18 cellular contexts compared by ENCODE assay signal in genomic region chr17:3929764-3930163, GRCh38. TPM values are rescaled to one million over a fixed set of nuclear protein-coding genes. Genes with fewer than 3 reads are reported as not detected.
DNase-seq lines count a peak whose midpoint lies in the region; ATAC-seq and TF ChIP-seq lines count a peak whose summit lies in the region.
"Had no signal": no experiment of that assay in that cellular context is flagged by ENCODE, and none has a peak within 500 bp of the region (broad histone marks: within the 10 kb centered on the region; RNA-seq: fewer than 3 reads in every experiment).

No MANE protein-coding gene starts in this region.

- H3K27me3 Mint-ChIP-seq in CD14-positive monocyte (ENCODE audit: low read depth in 3 of 3) = peaks cover 0 to 3% (median 0%) of the 10 kb centered on the region in 3 donors
- no peaks in the 10 kb centered on the region for H3K27me3 Mint-ChIP-seq in naive thymus-derived CD8-positive, alpha-beta T cell
- no peaks in the 10 kb centered on the region for H3K27me3 Mint-ChIP-seq in stimulated activated naive B cell treated with anti-CD40 and anti-IgM and Interleukin-4, amounts not matched to agents 10 μg/mL and 1 μg/mL and 100 μg/mL, for 72 hours

- H3K4me1 ChIP-seq in HEK293 (ENCODE audit: control insufficient read depth, insufficient read depth, low read length) = no peaks in the 10 kb centered on the region
- H3K4me1 ChIP-seq: A549 had no signal

- H3K4me1 Mint-ChIP-seq in CD14-positive monocyte = no peaks in the 10 kb centered on the region
- peaks cover 0 to 5% (median 1%) of the 10 kb centered on the region in 4 donors for H3K4me1 Mint-ChIP-seq in naive thymus-derived CD8-positive, alpha-beta T cell
- H3K4me1 Mint-ChIP-seq in stimulated activated naive B cell treated with anti-CD40 and anti-IgM and Interleukin-4, amounts not matched to agents 10 μg/mL and 1 μg/mL and 100 μg/mL, for 72 hours = peaks cover 1 to 8% of the 10 kb centered on the region in 2 donors

- H3K27ac ChIP-seq in HEK293 (ENCODE audit: extremely low read depth, low read depth, low read length) = no peak overlapping the region
- H3K27ac ChIP-seq: A549 had no signal

- H3K36me3 ChIP-seq in HEK293 (ENCODE audit: control insufficient read depth in 2 of 2, insufficient read depth in 1 of 2, low read length in 2 of 2) = no peaks in the 10 kb centered on the region

- H3K36me3 Mint-ChIP-seq in CD14-positive monocyte = peaks cover 48 to 89% of the 10 kb centered on the region in 2 donors
- peaks cover 0 to 75% (median 2%) of the 10 kb centered on the region in 3 donors for H3K36me3 Mint-ChIP-seq in naive thymus-derived CD8-positive, alpha-beta T cell
- H3K36me3 Mint-ChIP-seq in stimulated activated naive B cell treated with anti-CD40 and anti-IgM and Interleukin-4, amounts not matched to agents 10 μg/mL and 1 μg/mL and 100 μg/mL, for 72 hours = peaks cover 33 to 44% of the 10 kb centered on the region in 2 donors

- no peak overlapping the region for H3K4me3 Mint-ChIP-seq in CD14-positive monocyte
- H3K4me3 Mint-ChIP-seq in naive thymus-derived CD8-positive, alpha-beta T cell = no peak overlapping the region
- H3K4me3 Mint-ChIP-seq in stimulated activated naive B cell treated with anti-CD40 and anti-IgM and Interleukin-4, amounts not matched to agents 10 μg/mL and 1 μg/mL and 100 μg/mL, for 72 hours = no peak overlapping the region
- H3K4me3 Mint-ChIP-seq: CD8-positive, alpha-beta T cell had no signal

- TF ChIP-seq CTCF in CD14-positive monocyte (IDR thresholded peaks at IDR 0.05) (no peak), HEK293 (tag by site-specific recombination; IDR thresholded peaks at IDR 0.05) (no peak)

- no peak for ATAC-seq in naive thymus-derived CD8-positive, alpha-beta T cell
- no peak for ATAC-seq in stimulated activated naive B cell treated with anti-CD40 and anti-IgM and Interleukin-4, amounts not matched to agents 10 μg/mL and 1 μg/mL and 100 μg/mL, for 72 hours (replicated peaks)
- ATAC-seq in GM19351 (IDR thresholded peaks at IDR 0.05; ENCODE audit: unreplicated experiment) = no peak
- ATAC-seq: CD8-positive, alpha-beta T cell; HCT116 had no signal

- intact Hi-C loops in CD14-positive monocyte (cut with micrococcal nuclease) = loop anchor here in 1 of 2 donors (5.0 kb wide), 1 partner anchor 83 kb away; no protein-coding TSS in a partner anchor

- H3K9me3 Mint-ChIP-seq in CD14-positive monocyte = peaks cover 0 to 3% (median 0%) of the 10 kb centered on the region in 7 donors
- H3K9me3 Mint-ChIP-seq in naive thymus-derived CD8-positive, alpha-beta T cell = no peaks in the 10 kb centered on the region
- no peaks in the 10 kb centered on the region for H3K9me3 Mint-ChIP-seq in stimulated activated naive B cell treated with anti-CD40 and anti-IgM and Interleukin-4, amounts not matched to agents 10 μg/mL and 1 μg/mL and 100 μg/mL, for 72 hours
- H3K9me3 Mint-ChIP-seq: CD8-positive, alpha-beta T cell had no signal

- CTCF ChIA-PET in HEK293 (lab: Yijun Ruan, JAX) = no interaction called here

- no peak overlapping the region for H3K4me3 ChIP-seq in HEK293 (ENCODE audit: low read depth, low read length)
- H3K4me3 ChIP-seq: A549; BLaER1 treated with 17β-estradiol and CSF1 and Interleukin-3, amounts not matched to agents 10 nM and 100 nM had no signal

- no peaks in the 10 kb centered on the region for H3K9me3 ChIP-seq in HEK293 (ENCODE audit: control insufficient read depth, insufficient read depth, low read depth, low read length)
- H3K9me3 ChIP-seq: A549; BLaER1 treated with 17β-estradiol and CSF1 and Interleukin-3, amounts not matched to agents 10 nM and 100 nM had no signal

- peak overlapping the region in 4 of 7 donors; percentile 10 to 64 (median 54) for H3K27ac Mint-ChIP-seq in CD14-positive monocyte
- peak overlapping the region in 6 of 10 donors; percentile 17 to 67 (median 38) for H3K27ac Mint-ChIP-seq in naive thymus-derived CD8-positive, alpha-beta T cell
- H3K27ac Mint-ChIP-seq in stimulated activated naive B cell treated with anti-CD40 and anti-IgM and Interleukin-4, amounts not matched to agents 10 μg/mL and 1 μg/mL and 100 μg/mL, for 72 hours = peak overlapping the region; percentile 67
- H3K27ac Mint-ChIP-seq: CD8-positive, alpha-beta T cell had no signal

- POLR2A ChIA-PET in HEK293 (lab: Yijun Ruan, JAX) = no interaction called here
- POLR2A ChIA-PET in naive thymus-derived CD8-positive, alpha-beta T cell (lab: Charles Lee) = no interaction called here

- DNase-seq in CD14-positive monocyte (ENCODE audit: low spot score) (no peak), HCEC 1CT (no peak), mesenteric fat pad (ENCODE audit: low spot score) (no peak)
- no peak for DNase-seq in naive thymus-derived CD8-positive, alpha-beta T cell
- DNase-seq in stimulated activated naive B cell treated with anti-CD40 and anti-IgM and Interleukin-4, amounts not matched to agents 10 μg/mL and 1 μg/mL and 100 μg/mL, for 72 hours = no peak
- DNase-seq: CD8-positive, alpha-beta T cell; COR-L47; DMS153; DMS79 treated with DMSO at 0.1 percent for 48 hours; EL; IMR-90; KG1 had no signal

TF ChIP-seq in HEK293, 187 proteins besides CTCF, POLR2A, EP300 and RAD21:
- peak; percentile 94 for TF ChIP-seq BCL11B (tag by site-specific recombination; IDR thresholded peaks at IDR 0.05; ENCODE audit: low read depth)
- no peak for TF ChIP-seq ZFHX2 (tag by site-specific recombination; conservative IDR thresholded peaks at IDR 0.05)
- TF ChIP-seq BCL11A (tag by site-specific recombination; IDR thresholded peaks at IDR 0.05; ENCODE audit: low read depth) = peak; percentile 84; the same call in 1 of the 2 replicates
- peak; percentile 84 for TF ChIP-seq ZBTB10 (tag by site-specific recombination; IDR thresholded peaks at IDR 0.05)

RNA-seq across cellular contexts. Expression of gene P2RX1, which starts 13.5 kb away (rescaled TPM):
- polyA plus RNA-seq in CD14-positive monocyte = 10 to 100 TPM; 22.9 to 33.8 TPM
- 1 to 10 TPM; 1.1 to 1.6 TPM for total RNA-seq in naive thymus-derived CD8-positive, alpha-beta T cell
- polyA plus RNA-seq in naive thymus-derived CD8-positive, alpha-beta T cell = not detected
- total RNA-seq in mesenteric fat pad = 2.3 TPM
- total RNA-seq: H4, IMR-90 had no signal
- polyA plus RNA-seq: IMR-90 had no signal

RNA-seq across cellular contexts. Expression of gene ATP2A3, which starts 34.5 kb away (rescaled TPM):
- polyA plus RNA-seq in CD14-positive monocyte = 1 to 10 TPM; 6.9 to 9.5 TPM
- total RNA-seq in naive thymus-derived CD8-positive, alpha-beta T cell = 100 to 1,000 TPM; 140 to 144 TPM
- polyA plus RNA-seq in naive thymus-derived CD8-positive, alpha-beta T cell = 10 to 100 TPM; 37.4 to 71.3 (median 47.7) TPM
- total RNA-seq in mesenteric fat pad = 9.7 TPM

RNA-seq across cellular contexts. Expression of gene CAMKK1, which starts 36.9 kb away (rescaled TPM):
- 1 to 10 TPM in 1 of 2 donors, under 1 TPM in 1; 0.74 to 1.5 TPM for polyA plus RNA-seq in CD14-positive monocyte
- total RNA-seq in naive thymus-derived CD8-positive, alpha-beta T cell = 1 to 10 TPM; 5.0 to 5.3 TPM
- polyA plus RNA-seq in naive thymus-derived CD8-positive, alpha-beta T cell = 1 to 10 TPM in 1 of 3 donors, under 1 TPM in 2; 0.33 to 1.5 (median 0.77) TPM
- 4.9 TPM for total RNA-seq in mesenteric fat pad

Comparison
In these comparisons a context has a peak if more than half of its experiments do, and no peak if none do; other contexts are left out.
1. RNA of gene ATP2A3, which starts 34.5 kb away (total RNA-seq): 140 to 144 TPM in naive thymus-derived CD8-positive, alpha-beta T cell; 9.7 TPM in mesenteric fat pad (single experiment); every median in the first group is over 10 times any median in the second.
2. Peak in every context shown above with its lines, with median percentiles within 50 percentile points of each other: H3K27ac Mint-ChIP-seq.